In genomic region chr3:141331370-141332318, GRCh38 we compare ENCODE assay signal across 9 cellular contexts. TPM values are rescaled to one million over a fixed set of nuclear protein-coding genes. Genes with fewer than 3 reads are reported as not detected.
DNase-seq lines count a peak whose midpoint lies in the region; ATAC-seq, FAIRE-seq and TF ChIP-seq lines count a peak whose summit lies in the region.
"Had no signal": no experiment of that assay in that cellular context is flagged by ENCODE, and none has a peak within 500 bp of the region (broad histone marks: within the 10 kb centered on the region; RNA-seq: fewer than 3 reads in every experiment).

No MANE protein-coding gene starts in this region.

- no peaks in the 10 kb centered on the region for H3K27me3 ChIP-seq in Caco-2 (replicated peaks; ENCODE audit: control insufficient read depth, insufficient read depth, low read length)
- no peaks in the 10 kb centered on the region for H3K27me3 ChIP-seq in endothelial cell of umbilical vein (ENCODE audit: control insufficient read depth in 2 of 2, insufficient read depth in 2 of 2, low read length in 2 of 2)

- peak overlapping the region; percentile 49 for H3K4me3 Mint-ChIP-seq in Caco-2 (ENCODE audit: unreplicated experiment)
- H3K4me3 Mint-ChIP-seq in activated naive CD4-positive, alpha-beta T cell treated with anti-CD3 and anti-CD28 coated beads, Interleukin-2, amount 10 ng/mL, durations not matched to agents 7 days and 5 days: no peak overlapping the region
- H3K4me3 Mint-ChIP-seq: activated naive CD4-positive, alpha-beta T cell treated with anti-CD3 and anti-CD28 coated beads for 36 hours had no signal

- POLR2A ChIA-PET in Caco-2 (lab: Charles Lee) (interaction anchor here (0.7 kb wide), 1 partner anchor 29 kb away, joined by 4 read pairs; no protein-coding TSS in a partner anchor), endothelial cell of umbilical vein (lab: Charles Lee) (no interaction called here)

- peaks cover 10% of the 10 kb centered on the region for H3K9me3 Mint-ChIP-seq in Caco-2 (ENCODE audit: unreplicated experiment)
- no peaks in the 10 kb centered on the region for H3K9me3 Mint-ChIP-seq in activated naive CD4-positive, alpha-beta T cell treated with anti-CD3 and anti-CD28 coated beads, Interleukin-2, amount 10 ng/mL, durations not matched to agents 7 days and 5 days
- H3K9me3 Mint-ChIP-seq: activated naive CD4-positive, alpha-beta T cell treated with anti-CD3 and anti-CD28 coated beads for 36 hours had no signal

- H3K36me3 ChIP-seq in Caco-2 (ENCODE audit: control insufficient read depth, insufficient read depth, low read length) (no peaks in the 10 kb centered on the region), endothelial cell of umbilical vein (ENCODE audit: control insufficient read depth in 2 of 2, extremely low read depth in 1 of 2, insufficient read depth in 2 of 2, low read length in 2 of 2) (no peaks in the 10 kb centered on the region)

- no peak overlapping the region for H2AFZ ChIP-seq in endothelial cell of umbilical vein (ENCODE audit: low read depth, low read length)

- no peaks in the 10 kb centered on the region for H3K79me2 ChIP-seq in endothelial cell of umbilical vein (ENCODE audit: control insufficient read depth, insufficient read depth, low read length)

- no peak overlapping the region for H3K4me2 ChIP-seq in endothelial cell of umbilical vein (ENCODE audit: insufficient read depth, low read length)

- no peaks in the 10 kb centered on the region for H3K36me3 Mint-ChIP-seq in Caco-2 (ENCODE audit: insufficient read depth, unreplicated experiment)
- no peaks in the 10 kb centered on the region for H3K36me3 Mint-ChIP-seq in activated naive CD4-positive, alpha-beta T cell treated with anti-CD3 and anti-CD28 coated beads, Interleukin-2, amount 10 ng/mL, durations not matched to agents 7 days and 5 days

- DNase-seq in Caco-2 (peak; percentile 53 to 67), HTR-8/SVneo (ENCODE audit: insufficient read length, low spot score) (peak; percentile 87), endothelial cell of umbilical vein (ENCODE audit: low read depth, low spot score) (peak; percentile 95), non-pigmented ciliary epithelial cell (ENCODE audit: low read depth) (peak; percentile 98), NCI-H524 treated with DMSO at 0.1 percent for 48 hours (lab: John Stamatoyannopoulos, UW) (no peak), NCI-H526 (lab: John Stamatoyannopoulos, UW) (no peak)
- no peak for DNase-seq in activated naive CD4-positive, alpha-beta T cell treated with anti-CD3 and anti-CD28 coated beads, Interleukin-2, amount 10 ng/mL, durations not matched to agents 7 days and 5 days
- DNase-seq: activated naive CD4-positive, alpha-beta T cell treated with anti-CD3 and anti-CD28 coated beads for 36 hours had no signal

- dilution Hi-C loops in endothelial cell of umbilical vein (cut with MboI; ENCODE audit: extremely low pct_ligation_motif_present, low sequenced_read_pairs): no loop called here

- no peaks in the 10 kb centered on the region for H4K20me1 ChIP-seq in endothelial cell of umbilical vein (replicated peaks; ENCODE audit: control insufficient read depth, extremely low read depth, insufficient read depth, low read length)

- H3K4me1 ChIP-seq in Caco-2 (peaks cover 37% of the 10 kb centered on the region), endothelial cell of umbilical vein (ENCODE audit: control insufficient read depth, extremely low read depth, insufficient read depth, low read length) (peaks cover 28% of the 10 kb centered on the region)

- peak overlapping the region; percentile 1 for H3K9ac ChIP-seq in endothelial cell of umbilical vein (replicated peaks; ENCODE audit: extremely low read depth, insufficient read depth, low read length)

- peak overlapping the region; percentile 72 for H3K27ac ChIP-seq in endothelial cell of umbilical vein (ENCODE audit: insufficient read depth, low read depth, low read length)

- no peaks in the 10 kb centered on the region for H3K27me3 Mint-ChIP-seq in Caco-2 (ENCODE audit: insufficient read depth, unreplicated experiment)
- H3K27me3 Mint-ChIP-seq in activated naive CD4-positive, alpha-beta T cell treated with anti-CD3 and anti-CD28 coated beads, Interleukin-2, amount 10 ng/mL, durations not matched to agents 7 days and 5 days: peaks cover 8% of the 10 kb centered on the region

- BruUV-seq in Caco-2 (replicated peaks; lab: Mats Ljungman, UMichigan) (no TSS peak), endothelial cell of umbilical vein (replicated peaks; lab: Mats Ljungman, UMichigan) (TSS peak; percentile 52)

- no peak for ATAC-seq in HG03025 (IDR thresholded peaks at IDR 0.05; ENCODE audit: low FRiP score, unreplicated experiment)

- H3K9me1 ChIP-seq in endothelial cell of umbilical vein (replicated peaks; ENCODE audit: control insufficient read depth, extremely low read depth, insufficient read depth, low read length): no peaks in the 10 kb centered on the region

- CTCF ChIA-PET in Caco-2 (lab: Charles Lee): interaction anchor here (0.7 to 1.3 kb wide), 5 partner anchors 20 to 1580 kb away, joined by 3 to 6 read pairs (median 3); no protein-coding TSS in a partner anchor
- CTCF ChIA-PET in endothelial cell of umbilical vein (lab: Charles Lee): interaction anchor here (0.9 to 2.7 kb wide), 13 partner anchors 9 to 128 kb away, joined by 3 to 12 read pairs (median 4); no protein-coding TSS in a partner anchor
- CTCF ChIA-PET in activated naive CD4-positive, alpha-beta T cell treated with anti-CD3 and anti-CD28 coated beads, Interleukin-2, amount 10 ng/mL, durations not matched to agents 7 days and 5 days (lab: Charles Lee): interaction anchor here (0.6 to 1.3 kb wide), 4 partner anchors 9 to 29 kb away, joined by 3 to 6 read pairs (median 4); no protein-coding TSS in a partner anchor

- no peak for TF ChIP-seq POLR2A in endothelial cell of umbilical vein (IDR thresholded peaks at IDR 0.05; ENCODE audit: low read depth, low read length)

- H3K27ac Mint-ChIP-seq in Caco-2 (ENCODE audit: unreplicated experiment): peak overlapping the region; percentile 73
- no peak overlapping the region for H3K27ac Mint-ChIP-seq in activated naive CD4-positive, alpha-beta T cell treated with anti-CD3 and anti-CD28 coated beads, Interleukin-2, amount 10 ng/mL, durations not matched to agents 7 days and 5 days
- H3K27ac Mint-ChIP-seq: activated naive CD4-positive, alpha-beta T cell treated with anti-CD3 and anti-CD28 coated beads for 36 hours had no signal

- FAIRE-seq in HTR-8/SVneo (lab: Jason Lieb, UNC): no peak
- FAIRE-seq in endothelial cell of umbilical vein (lab: Jason Lieb, UNC): peak; percentile 98

- H3K4me1 Mint-ChIP-seq in Caco-2 (ENCODE audit: low read depth, unreplicated experiment): peaks cover 41% of the 10 kb centered on the region
- H3K4me1 Mint-ChIP-seq in activated naive CD4-positive, alpha-beta T cell treated with anti-CD3 and anti-CD28 coated beads, Interleukin-2, amount 10 ng/mL, durations not matched to agents 7 days and 5 days: no peaks in the 10 kb centered on the region

- H3K9me3 ChIP-seq in Caco-2 (no peaks in the 10 kb centered on the region), endothelial cell of umbilical vein (replicated peaks; ENCODE audit: control insufficient read depth, insufficient read depth, low read length) (no peaks in the 10 kb centered on the region)

- TF ChIP-seq CTCF in Caco-2 (IDR thresholded peaks at IDR 0.05; ENCODE audit: insufficient read depth in 1 of 2, low read depth in 1 of 2, low read length in 1 of 2, severe bottlenecking in 1 of 2, unreplicated experiment in 1 of 2) (no peak), endothelial cell of umbilical vein (IDR thresholded peaks at IDR 0.05; ENCODE audit: extremely low read depth in 1 of 2, insufficient read depth in 1 of 2, low read depth in 1 of 2, low read length in 2 of 2) (no peak)

- H3K4me3 ChIP-seq in Caco-2 (ENCODE audit: low read depth, low read length) (no peak overlapping the region), endothelial cell of umbilical vein (replicated peaks in 1 of 3; ENCODE audit: insufficient read depth in 1 of 3, low read depth in 1 of 3, low read length in 3 of 3) (no peak overlapping the region)

- intact Hi-C loops in Caco-2 (cut with micrococcal nuclease; ENCODE audit: unreplicated experiment): loop anchor here (2.0 kb wide), 1 partner anchor 29 kb away; no protein-coding TSS in a partner anchor
- intact Hi-C loops in endothelial cell of umbilical vein (cut with micrococcal nuclease): loop anchor here (1.0 to 2.0 kb wide), 3 partner anchors 8 to 37 kb away; partner anchors contain the start of gene ZBTB38

TF ChIP-seq in endothelial cell of umbilical vein, 7 proteins besides CTCF, POLR2A, EP300 and RAD21:
- TF ChIP-seq FOS (IDR thresholded peaks at IDR 0.05; ENCODE audit: borderline replicate concordance, insufficient read depth, low read length) (peak; percentile 100), MAX (IDR thresholded peaks at IDR 0.05; ENCODE audit: insufficient read depth, insufficient read length) (no peak), EZH2 (IDR thresholded peaks at IDR 0.05; ENCODE audit: borderline replicate concordance, low read depth, low read length, severe bottlenecking) (no peak), GATA2 (IDR thresholded peaks at IDR 0.05; ENCODE audit: insufficient read depth, insufficient read length, low read depth, low read length) (peak; percentile 93), POLR2AphosphoS5 (IDR thresholded peaks at IDR 0.05; ENCODE audit: insufficient read depth, low read depth, low read length) (peak; percentile 80), MYC (IDR thresholded peaks at IDR 0.05; ENCODE audit: low read depth, low read length) (no peak), JUN (IDR thresholded peaks at IDR 0.05; ENCODE audit: borderline replicate concordance, insufficient read depth, insufficient read length, low read depth) (peak; percentile 74)

RNA-seq across cellular contexts. Expression of gene ZBTB38, which starts 36.7 kb away (rescaled TPM):
- 72.7 and 74.1 TPM in 2 replicates for total RNA-seq in Caco-2 (2022)
- 83.4 and 85.2 TPM in 2 replicates for total RNA-seq in endothelial cell of umbilical vein
- 25.5 and 31.1 TPM in 2 replicates for polyA plus RNA-seq in endothelial cell of umbilical vein
- 30.2 and 30.5 TPM in 2 replicates for polyA plus RNA-seq in endothelial cell of umbilical vein (2011; cell fraction: cytosol; rRNA removed)
- polyA plus RNA-seq in endothelial cell of umbilical vein (2011; cell fraction: nucleus; rRNA removed): 57.4 and 59.3 TPM in 2 replicates
- 58.5 and 77.2 TPM in 2 replicates for polyA plus RNA-seq in endothelial cell of umbilical vein (2012)
- 130 and 159 TPM in 2 replicates for polyA minus RNA-seq in endothelial cell of umbilical vein
- polyA minus RNA-seq in endothelial cell of umbilical vein (2011; cell fraction: cytosol; rRNA and poly(A)+ RNA removed): 30.9 TPM
- 158 and 229 TPM in 2 replicates for polyA minus RNA-seq in endothelial cell of umbilical vein (2011; cell fraction: nucleus; rRNA and poly(A)+ RNA removed)

Comparison
In these comparisons a context has a peak if more than half of its experiments do, and no peak if none do; other contexts are left out.
1. DNase-seq: peak in Caco-2 (2 of 2), HTR-8/SVneo (single experiment), endothelial cell of umbilical vein (single experiment) and non-pigmented ciliary epithelial cell (single experiment); none in NCI-H524 treated with DMSO at 0.1 percent for 48 hours (single experiment), NCI-H526 (0 of 2) and activated naive CD4-positive, alpha-beta T cell treated with anti-CD3 and anti-CD28 coated beads, Interleukin-2, amount 10 ng/mL, durations not matched to agents 7 days and 5 days (single experiment).